8 cellular contexts compared by ENCODE assay signal in the genomic region with DNA sequence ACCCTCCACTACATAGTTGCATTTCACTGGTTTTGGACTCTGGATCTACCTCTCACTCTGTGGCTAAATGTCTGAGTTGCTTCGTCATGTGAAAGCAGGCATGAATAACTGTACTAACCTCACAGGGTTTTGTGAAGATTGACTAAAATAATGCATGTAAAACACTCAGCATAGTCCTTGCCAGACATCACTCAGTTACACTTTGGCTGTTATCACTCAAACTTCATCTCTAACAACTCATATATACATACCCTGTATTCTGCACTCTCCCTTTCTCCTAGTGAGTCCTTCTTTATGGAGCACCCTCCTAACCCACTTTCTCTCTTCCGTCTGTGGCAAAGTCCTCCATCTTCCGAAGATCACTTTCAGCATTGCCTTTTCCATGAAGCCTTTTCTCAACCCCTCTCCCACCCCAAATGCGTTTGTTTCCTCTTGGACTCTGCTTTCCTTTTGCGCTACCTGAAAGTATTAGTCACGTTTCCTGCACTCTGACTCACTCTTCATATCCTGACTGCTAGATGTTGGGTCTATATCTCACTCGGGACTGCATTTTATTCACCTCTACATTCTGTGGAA.
DNase-seq lines count a peak whose midpoint lies in the region; ATAC-seq and TF ChIP-seq lines count a peak whose summit lies in the region.

No MANE protein-coding gene starts in this region.

- WGBS in prostate gland = 84% methylated on average over 7 of the region's 7 CpGs

- no peaks in the 10 kb centered on the region for H3K9me3 Mint-ChIP-seq in activated T-cell treated with anti-CD3 and anti-CD28 coated beads, Interleukin-2, amount 50 U/mL, for 72 hours

- H3K4me3 Mint-ChIP-seq in activated T-cell treated with anti-CD3 and anti-CD28 coated beads, Interleukin-2, amount 50 U/mL, for 72 hours = no peak overlapping the region

- no peaks in the 10 kb centered on the region for H3K27me3 ChIP-seq in prostate gland (replicated peaks; ENCODE audit: insufficient read depth)

- H3K27me3 Mint-ChIP-seq in activated T-cell treated with anti-CD3 and anti-CD28 coated beads, Interleukin-2, amount 50 U/mL, for 72 hours (ENCODE audit: low read depth) = no peaks in the 10 kb centered on the region

- no peak for TF ChIP-seq POLR2A in prostate gland (IDR thresholded peaks at IDR 0.05)

- DNase-seq in A172 (ENCODE audit: low spot score) (peak; percentile 89), renal cortical epithelial cell (ENCODE audit: low read depth) (peak; percentile 85), cortex of kidney (lab: John Stamatoyannopoulos, UW) (no peak), prostate gland (ENCODE audit: low spot score) (no peak), DMS 273 treated with DMSO at 0.1 percent for 48 hours (lab: John Stamatoyannopoulos, UW) (no peak)
- DNase-seq in activated T-cell treated with anti-CD3 and anti-CD28 coated beads, Interleukin-2, amount 50 U/mL, for 72 hours = peak; percentile 42 to 49

- ATAC-seq in GM19043 (IDR thresholded peaks at IDR 0.05; ENCODE audit: low read depth, unreplicated experiment) = peak; percentile 39
- ATAC-seq in HG03280 (IDR thresholded peaks at IDR 0.05; ENCODE audit: unreplicated experiment) = peak; percentile 57
- peak; percentile 89 to 92 for ATAC-seq in activated T-cell treated with anti-CD3 and anti-CD28 coated beads, Interleukin-2, amount 50 U/mL, for 72 hours (replicated peaks in 1 of 2)

- peaks cover 3 to 6% of the 10 kb centered on the region in 2 donors for H3K36me3 Mint-ChIP-seq in activated T-cell treated with anti-CD3 and anti-CD28 coated beads, Interleukin-2, amount 50 U/mL, for 72 hours (ENCODE audit: insufficient read depth in 2 of 2)

- no peak for TF ChIP-seq CTCF in prostate gland (IDR thresholded peaks at IDR 0.05)

- H3K27ac Mint-ChIP-seq in activated T-cell treated with anti-CD3 and anti-CD28 coated beads, Interleukin-2, amount 50 U/mL, for 72 hours = no peak overlapping the region

- H3K27ac ChIP-seq in prostate gland = no peak overlapping the region

- H3K4me3 ChIP-seq in prostate gland = no peak overlapping the region

- H3K9me3 ChIP-seq in prostate gland = no peaks in the 10 kb centered on the region

- intact Hi-C loops in prostate gland (cut with DNase I) = no loop called here

- H3K36me3 ChIP-seq in prostate gland = no peaks in the 10 kb centered on the region

- no peaks in the 10 kb centered on the region for H3K4me1 ChIP-seq in prostate gland (replicated peaks)

- H3K4me1 Mint-ChIP-seq in activated T-cell treated with anti-CD3 and anti-CD28 coated beads, Interleukin-2, amount 50 U/mL, for 72 hours (ENCODE audit: low read depth) = peaks cover 38% of the 10 kb centered on the region

Comparison
In these comparisons a context has a peak if more than half of its experiments do, and no peak if none do; other contexts are left out.
1. DNase-seq: peak in A172 (single experiment), activated T-cell treated with anti-CD3 and anti-CD28 coated beads, Interleukin-2, amount 50 U/mL, for 72 hours (2 of 2) and renal cortical epithelial cell (single experiment); none in cortex of kidney (single experiment), prostate gland (single experiment) and DMS 273 treated with DMSO at 0.1 percent for 48 hours (single experiment).
2. ATAC-seq: peak in every context shown above with its lines; median percentile 90 in activated T-cell treated with anti-CD3 and anti-CD28 coated beads, Interleukin-2, amount 50 U/mL, for 72 hours; 57 in HG03280; 39 in GM19043.